Comparison of ENCODE assay signal across 18 cellular contexts in genomic region chrX:118965395-118965794, GRCh38. TPM values are rescaled to one million over a fixed set of nuclear protein-coding genes. Genes with fewer than 3 reads are reported as not detected.
A peak's percentile ranks its signal among the peaks of the same experiment; 100 is the strongest.
DNase-seq lines count a peak whose midpoint lies in the region; ATAC-seq, FAIRE-seq and TF ChIP-seq lines count a peak whose summit lies in the region.
"Had no signal": no experiment of that assay in that cellular context is flagged by ENCODE, and none has a peak within 500 bp of the region (broad histone marks: within the 10 kb centered on the region; RNA-seq: fewer than 3 reads in every experiment).

No MANE protein-coding gene starts in this region.

- TF ChIP-seq CTCF in HEK293 (tag by site-specific recombination; IDR thresholded peaks at IDR 0.05) (no peak), bronchial epithelial cell (IDR thresholded peaks at IDR 0.05; ENCODE audit: insufficient read depth, low read length, severe bottlenecking) (no peak)

- no peaks in the 10 kb centered on the region for H3K4me1 ChIP-seq in HEK293 (ENCODE audit: control insufficient read depth, insufficient read depth, low read length)
- no peaks in the 10 kb centered on the region for H3K4me1 ChIP-seq in CD8-positive, alpha-beta memory T cell (ENCODE audit: insufficient read depth, low read length)

- no peaks in the 10 kb centered on the region for H3K9me3 ChIP-seq in HEK293 (ENCODE audit: control insufficient read depth, insufficient read depth, low read depth, low read length)
- H3K9me3 ChIP-seq in CD8-positive, alpha-beta memory T cell (ENCODE audit: low read length) = no peaks in the 10 kb centered on the region

- H3K4me3 ChIP-seq in HEK293 (ENCODE audit: low read depth, low read length) (no peak overlapping the region), bronchial epithelial cell (ENCODE audit: low read depth, low read length) (no peak overlapping the region)
- H3K4me3 ChIP-seq in CD8-positive, alpha-beta memory T cell (ENCODE audit: low read length) = no peak overlapping the region
- H3K4me3 ChIP-seq: GM23248 had no signal

- H3K4me3 Mint-ChIP-seq in CD8-positive, alpha-beta memory T cell = no peak overlapping the region

- peaks cover 0 to 4% of the 10 kb centered on the region in 2 donors for H3K27me3 Mint-ChIP-seq in CD8-positive, alpha-beta memory T cell

- H3K9me3 Mint-ChIP-seq in CD8-positive, alpha-beta memory T cell = no peaks in the 10 kb centered on the region

- DNase-seq in OCI-M1 (lab: John Stamatoyannopoulos, UW) = peak; percentile 8
- peak; percentile 35 for DNase-seq in bronchial epithelial cell (ENCODE audit: low read depth)
- no peak for DNase-seq in CD8-positive, alpha-beta memory T cell
- DNase-seq: C1 segment of cervical spinal cord; CD4-positive, alpha-beta memory T cell; DMS 273 treated with DMSO at 0.1 percent for 48 hours; DMS79; EL; GF-D8; GM23248; H7; HCEC 1CT had no signal

- ATAC-seq in GM18498 (IDR thresholded peaks at IDR 0.05; ENCODE audit: unreplicated experiment) = no peak
- no peak for ATAC-seq in HG02981 (IDR thresholded peaks at IDR 0.05; ENCODE audit: unreplicated experiment)

- POLR2A ChIA-PET in HEK293 (lab: Yijun Ruan, JAX) = interaction anchor here (1.3 kb wide), 1 partner anchor 9 kb away, joined by 4 read pairs; the partner anchor contains the start of gene LONRF3
- POLR2A ChIA-PET in CD8-positive, alpha-beta memory T cell (lab: Charles Lee) = no interaction called here

- H3K4me1 Mint-ChIP-seq in CD8-positive, alpha-beta memory T cell = no peaks in the 10 kb centered on the region
- H3K4me1 Mint-ChIP-seq: CD4-positive, alpha-beta memory T cell had no signal

- H3K27ac Mint-ChIP-seq in CD8-positive, alpha-beta memory T cell = no peak overlapping the region
- H3K27ac Mint-ChIP-seq: CD4-positive, alpha-beta memory T cell had no signal

- FAIRE-seq in bronchial epithelial cell (lab: Jason Lieb, UNC) = no peak
- FAIRE-seq: D721Med, H1 had no signal

- CTCF ChIA-PET in HEK293 (lab: Yijun Ruan, JAX) = no interaction called here
- CTCF ChIA-PET in CD8-positive, alpha-beta memory T cell (lab: Charles Lee) = no interaction called here

- no peaks in the 10 kb centered on the region for H3K36me3 Mint-ChIP-seq in CD8-positive, alpha-beta memory T cell
- H3K36me3 Mint-ChIP-seq: CD4-positive, alpha-beta memory T cell had no signal

- H3K27ac ChIP-seq in HEK293 (ENCODE audit: extremely low read depth, low read depth, low read length) = no peak overlapping the region
- no peak overlapping the region for H3K27ac ChIP-seq in CD8-positive, alpha-beta memory T cell (ENCODE audit: low read depth, low read length)
- H3K27ac ChIP-seq: GM23248 had no signal

- no peaks in the 10 kb centered on the region for H3K27me3 ChIP-seq in bronchial epithelial cell (ENCODE audit: control insufficient read depth, insufficient read depth, low read length)
- no peaks in the 10 kb centered on the region for H3K27me3 ChIP-seq in CD8-positive, alpha-beta memory T cell (ENCODE audit: insufficient read depth, low read length, poor library complexity, severe bottlenecking)

- H3K36me3 ChIP-seq in HEK293 (ENCODE audit: control insufficient read depth in 2 of 2, insufficient read depth in 1 of 2, low read length in 2 of 2) (no peaks in the 10 kb centered on the region), bronchial epithelial cell (ENCODE audit: control insufficient read depth, insufficient read depth, low read length) (no peaks in the 10 kb centered on the region)
- H3K36me3 ChIP-seq in CD8-positive, alpha-beta memory T cell (ENCODE audit: insufficient read depth, low read length) = no peaks in the 10 kb centered on the region

TF ChIP-seq in HEK293, 187 proteins besides CTCF, POLR2A, EP300 and RAD21 (continues in another document):
- TF ChIP-seq ZEB2 (tag by site-specific recombination; IDR thresholded peaks at IDR 0.05) (0 out of 2 replicates have a peak, but pooled peaks have one; percentile 71), ZNF558 (tag by site-specific recombination; IDR thresholded peaks at IDR 0.05) (no peak), ZNF777 (tag by site-specific recombination; IDR thresholded peaks at IDR 0.05; ENCODE audit: borderline replicate concordance) (no peak), ZNF24 (tag by site-specific recombination; IDR thresholded peaks at IDR 0.05) (0 out of 2 replicates have a peak, but pooled peaks have one; percentile 46), ZNF785 (tag by site-specific recombination; IDR thresholded peaks at IDR 0.05) (no peak), ZNF692 (tag by site-specific recombination; IDR thresholded peaks at IDR 0.05) (no peak), OSR2 (tag by site-specific recombination; IDR thresholded peaks at IDR 0.05) (peak; percentile 48; the same call in 1 of the 2 replicates), ZNF140 (tag by site-specific recombination; IDR thresholded peaks at IDR 0.05) (no peak), ZNF701 (tag by site-specific recombination; IDR thresholded peaks at IDR 0.05) (no peak), SETDB1 (IDR thresholded peaks at IDR 0.05; ENCODE audit: insufficient read length, low read length) (no peak), ZNF23 (tag by site-specific recombination; IDR thresholded peaks at IDR 0.05; ENCODE audit: borderline replicate concordance) (no peak), PRDM6 (tag by site-specific recombination; IDR thresholded peaks at IDR 0.05) (0 out of 2 replicates have a peak, but pooled peaks have one; percentile 11), ZNF639 (tag by site-specific recombination; IDR thresholded peaks at IDR 0.05) (no peak), ZNF433 (tag by site-specific recombination; IDR thresholded peaks at IDR 0.05; ENCODE audit: low read depth) (no peak)
- TF ChIP-seq, protein P1, sequence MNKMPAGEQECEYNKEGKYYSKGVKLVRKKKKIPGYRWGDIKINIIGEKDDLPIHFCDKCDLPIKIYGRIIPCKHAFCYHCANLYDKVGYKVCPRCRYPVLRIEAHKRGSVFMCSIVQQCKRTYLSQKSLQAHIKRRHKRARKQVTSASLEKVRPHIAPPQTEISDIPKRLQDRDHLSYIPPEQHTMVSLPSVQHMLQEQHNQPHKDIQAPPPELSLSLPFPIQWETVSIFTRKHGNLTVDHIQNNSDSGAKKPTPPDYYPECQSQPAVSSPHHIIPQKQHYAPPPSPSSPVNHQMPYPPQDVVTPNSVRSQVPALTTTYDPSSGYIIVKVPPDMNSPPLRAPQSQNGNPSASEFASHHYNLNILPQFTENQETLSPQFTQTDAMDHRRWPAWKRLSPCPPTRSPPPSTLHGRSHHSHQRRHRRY (tag by site-specific recombination; IDR thresholded peaks at IDR 0.05) = no peak
- TF ChIP-seq, protein P2, sequence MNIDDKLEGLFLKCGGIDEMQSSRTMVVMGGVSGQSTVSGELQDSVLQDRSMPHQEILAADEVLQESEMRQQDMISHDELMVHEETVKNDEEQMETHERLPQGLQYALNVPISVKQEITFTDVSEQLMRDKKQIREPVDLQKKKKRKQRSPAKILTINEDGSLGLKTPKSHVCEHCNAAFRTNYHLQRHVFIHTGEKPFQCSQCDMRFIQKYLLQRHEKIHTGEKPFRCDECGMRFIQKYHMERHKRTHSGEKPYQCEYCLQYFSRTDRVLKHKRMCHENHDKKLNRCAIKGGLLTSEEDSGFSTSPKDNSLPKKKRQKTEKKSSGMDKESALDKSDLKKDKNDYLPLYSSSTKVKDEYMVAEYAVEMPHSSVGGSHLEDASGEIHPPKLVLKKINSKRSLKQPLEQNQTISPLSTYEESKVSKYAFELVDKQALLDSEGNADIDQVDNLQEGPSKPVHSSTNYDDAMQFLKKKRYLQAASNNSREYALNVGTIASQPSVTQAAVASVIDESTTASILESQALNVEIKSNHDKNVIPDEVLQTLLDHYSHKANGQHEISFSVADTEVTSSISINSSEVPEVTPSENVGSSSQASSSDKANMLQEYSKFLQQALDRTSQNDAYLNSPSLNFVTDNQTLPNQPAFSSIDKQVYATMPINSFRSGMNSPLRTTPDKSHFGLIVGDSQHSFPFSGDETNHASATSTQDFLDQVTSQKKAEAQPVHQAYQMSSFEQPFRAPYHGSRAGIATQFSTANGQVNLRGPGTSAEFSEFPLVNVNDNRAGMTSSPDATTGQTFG (tag by site-specific recombination; IDR thresholded peaks at IDR 0.05; ENCODE audit: borderline replicate concordance) = no peak

RNA-seq across cellular contexts. Expression of gene LONRF3, which starts 9.0 kb away (rescaled TPM):
- total RNA-seq in bronchial epithelial cell = 0.51 and 0.79 TPM in 2 replicates
- 1 to 10 TPM; 1.3 to 1.8 TPM for total RNA-seq in CD8-positive, alpha-beta memory T cell
- 2.5 TPM for polyA plus RNA-seq in CD8-positive, alpha-beta memory T cell
- polyA plus RNA-seq: BJ, GM23248, H1 had no signal

Comparison
In these comparisons a context has a peak if more than half of its experiments do, and no peak if none do; other contexts are left out.
1. DNase-seq: peak in OCI-M1 (single experiment) and bronchial epithelial cell (single experiment); none in CD8-positive, alpha-beta memory T cell (0 of 5).